19 cellular contexts compared by ENCODE assay signal in genomic region chr5:153629496-153629895, GRCh38.
A peak's percentile ranks its signal among the peaks of the same experiment; 100 is the strongest.
DNase-seq lines count a peak whose midpoint lies in the region; ATAC-seq, FAIRE-seq and TF ChIP-seq lines count a peak whose summit lies in the region.
"Had no signal": no experiment of that assay in that cellular context is flagged by ENCODE, and none has a peak within 500 bp of the region (broad histone marks: within the 10 kb centered on the region; RNA-seq: fewer than 3 reads in every experiment).

No MANE protein-coding gene starts in this region.

- no peak overlapping the region for H3K14ac ChIP-seq in mesenchymal stem cell (ENCODE audit: low read length in 2 of 2)

- H2BK120ac ChIP-seq in mesenchymal stem cell (ENCODE audit: low read depth, low read length) = peak overlapping the region; percentile 68

- H3K23ac ChIP-seq in mesenchymal stem cell (ENCODE audit: low read length in 2 of 2) = no peak overlapping the region

- H3K79me2 ChIP-seq in astrocyte (ENCODE audit: insufficient read depth, low read length) = no peaks in the 10 kb centered on the region

- H3K27me3 ChIP-seq in astrocyte (ENCODE audit: insufficient read depth, low read length) (no peaks in the 10 kb centered on the region), mesenchymal stem cell (ENCODE audit: control insufficient read depth in 1 of 2, insufficient read depth in 1 of 2, low read length in 2 of 2) (no peaks in the 10 kb centered on the region), upper lobe of right lung (no peaks in the 10 kb centered on the region)
- H3K27me3 ChIP-seq: dorsolateral prefrontal cortex, esophagus muscularis mucosa had no signal

- no peak overlapping the region for H2AK5ac ChIP-seq in mesenchymal stem cell (ENCODE audit: low read length, severe bottlenecking)

- H2AFZ ChIP-seq in astrocyte (ENCODE audit: low read depth, low read length) (peak overlapping the region; percentile 11), mesenchymal stem cell (ENCODE audit: low read depth, low read length) (no peak overlapping the region)

- no peak overlapping the region for H3K4me3 Mint-ChIP-seq in astrocyte (ENCODE audit: unreplicated experiment)
- H3K4me3 Mint-ChIP-seq in T-helper 17 cell = no peak overlapping the region
- H3K4me3 Mint-ChIP-seq: activated T-cell treated with anti-CD3 and anti-CD28 coated beads, Interleukin-2, amount 50 U/mL, for 72 hours; B cell; stimulated activated naive B cell treated with anti-CD40 and anti-IgM and Interleukin-4, amounts not matched to agents 10 μg/mL and 1 μg/mL and 100 μg/mL, for 72 hours; type B pancreatic cell had no signal

- H3K18ac ChIP-seq in mesenchymal stem cell (ENCODE audit: low read depth in 1 of 2, low read length in 2 of 2) = no peak overlapping the region

- H3K4me1 Mint-ChIP-seq in astrocyte (ENCODE audit: low read depth, unreplicated experiment) = peaks cover 14% of the 10 kb centered on the region
- H3K4me1 Mint-ChIP-seq in T-helper 17 cell = no peaks in the 10 kb centered on the region
- H3K4me1 Mint-ChIP-seq: B cell; stimulated activated naive B cell treated with anti-CD40 and anti-IgM and Interleukin-4, amounts not matched to agents 10 μg/mL and 1 μg/mL and 100 μg/mL, for 72 hours had no signal

- no peaks in the 10 kb centered on the region for H3K79me1 ChIP-seq in mesenchymal stem cell (replicated peaks; ENCODE audit: low read length, poor library complexity, severe bottlenecking)

- H3K9ac ChIP-seq in astrocyte (ENCODE audit: low read length) (no peak overlapping the region), mesenchymal stem cell (ENCODE audit: low read length) (peak overlapping the region; percentile 28)

- H3K27ac ChIP-seq in astrocyte (ENCODE audit: low read depth, low read length) = peak overlapping the region; percentile 4
- H3K27ac ChIP-seq in mesenchymal stem cell (ENCODE audit: low read length, poor library complexity, severe bottlenecking) = peak overlapping the region; percentile 77
- peak overlapping the region; percentile 42 for H3K27ac ChIP-seq in upper lobe of right lung
- H3K27ac ChIP-seq: 22Rv1, esophagus muscularis mucosa had no signal

- no peak overlapping the region for H3K27ac Mint-ChIP-seq in astrocyte (ENCODE audit: unreplicated experiment)
- no peak overlapping the region for H3K27ac Mint-ChIP-seq in T-helper 17 cell
- H3K27ac Mint-ChIP-seq: activated naive CD4-positive, alpha-beta T cell treated with anti-CD3 and anti-CD28 coated beads, Interleukin-2, amount 50 U/mL, for 72 hours; activated T-cell treated with anti-CD3 and anti-CD28 coated beads, Interleukin-2, amount 50 U/mL, for 72 hours; B cell; stimulated activated naive B cell treated with anti-CD40 and anti-IgM and Interleukin-4, amounts not matched to agents 10 μg/mL and 1 μg/mL and 100 μg/mL, for 72 hours; type B pancreatic cell had no signal

- no peaks in the 10 kb centered on the region for H3K27me3 Mint-ChIP-seq in astrocyte (ENCODE audit: low read depth, unreplicated experiment)
- H3K27me3 Mint-ChIP-seq in T-helper 17 cell = peaks cover 8% of the 10 kb centered on the region
- H3K27me3 Mint-ChIP-seq: B cell, type B pancreatic cell had no signal

- no peak overlapping the region for H2BK5ac ChIP-seq in mesenchymal stem cell (ENCODE audit: low read depth, low read length, poor library complexity, severe bottlenecking)

- no peak for FAIRE-seq in astrocyte (lab: Jason Lieb, UNC)

- peak; percentile 30 for DNase-seq in DMS53 (lab: John Stamatoyannopoulos, UW)
- DNase-seq in DMS53 treated with DMSO at 0.1 percent for 48 hours (lab: John Stamatoyannopoulos, UW; ENCODE audit: unreplicated experiment) = no peak
- DNase-seq in astrocyte (ENCODE audit: low read depth) = no peak
- peak; percentile 62 for DNase-seq in mesenchymal stem cell
- DNase-seq in upper lobe of right lung = no peak
- DNase-seq in T-helper 17 cell = no peak
- DNase-seq in KG1 (lab: John Stamatoyannopoulos, UW) = no peak
- DNase-seq: activated T-cell treated with anti-CD3 and anti-CD28 coated beads, Interleukin-2, amount 50 U/mL, for 72 hours; COR-L47; NCI-H1436; stimulated activated naive B cell treated with anti-CD40 and anti-IgM and Interleukin-4, amounts not matched to agents 10 μg/mL and 1 μg/mL and 100 μg/mL, for 72 hours; T-helper 9 cell had no signal

- intact Hi-C loops in upper lobe of right lung (cut with DNase I) = no loop called here

- H2BK15ac ChIP-seq in mesenchymal stem cell (ENCODE audit: low read depth, poor library complexity, severe bottlenecking) = no peak overlapping the region

- H3K4me2 ChIP-seq in astrocyte (ENCODE audit: low read length) (peak overlapping the region; percentile 35), mesenchymal stem cell (ENCODE audit: low read length, poor library complexity, severe bottlenecking) (no peak overlapping the region)

- peaks cover 28% of the 10 kb centered on the region for H3K4me1 ChIP-seq in astrocyte (ENCODE audit: insufficient read depth, low read length)
- peaks cover 4% of the 10 kb centered on the region for H3K4me1 ChIP-seq in mesenchymal stem cell (ENCODE audit: control insufficient read depth, insufficient read depth, low read depth, low read length)
- H3K4me1 ChIP-seq in upper lobe of right lung = peaks cover 14% of the 10 kb centered on the region

- ATAC-seq in upper lobe of right lung = no peak
- ATAC-seq in T-helper 17 cell = no peak
- no peak for ATAC-seq in HG03097 (IDR thresholded peaks at IDR 0.05; ENCODE audit: low FRiP score, unreplicated experiment)
- ATAC-seq: activated naive CD4-positive, alpha-beta T cell treated with anti-CD3 and anti-CD28 coated beads, Interleukin-2, amount 50 U/mL, for 72 hours; activated T-cell treated with anti-CD3 and anti-CD28 coated beads, Interleukin-2, amount 50 U/mL, for 72 hours; stimulated activated naive B cell treated with anti-CD40 and anti-IgM and Interleukin-4, amounts not matched to agents 10 μg/mL and 1 μg/mL and 100 μg/mL, for 72 hours had no signal

- TF ChIP-seq CTCF in astrocyte (IDR thresholded peaks at IDR 0.05; ENCODE audit: insufficient read depth, low read depth, low read length) (no peak), upper lobe of right lung (IDR thresholded peaks at IDR 0.05) (no peak)

- no peak overlapping the region for H3K4me3 ChIP-seq in astrocyte (ENCODE audit: insufficient read depth, low read depth, low read length)
- H3K4me3 ChIP-seq in mesenchymal stem cell (ENCODE audit: insufficient read depth in 1 of 2, low read depth in 1 of 2, low read length in 2 of 2) = no peak overlapping the region
- H3K4me3 ChIP-seq in upper lobe of right lung = no peak overlapping the region
- H3K4me3 ChIP-seq: dorsolateral prefrontal cortex, esophagus muscularis mucosa had no signal

- H3K4ac ChIP-seq in mesenchymal stem cell (ENCODE audit: low read depth in 1 of 2, low read length in 2 of 2) = peak overlapping the region; percentile 20 to 47

- H3K9me3 ChIP-seq in astrocyte (ENCODE audit: insufficient read depth, low read depth, low read length) = no peaks in the 10 kb centered on the region
- H3K9me3 ChIP-seq in mesenchymal stem cell (ENCODE audit: control insufficient read depth, low read length) = no peaks in the 10 kb centered on the region
- H3K9me3 ChIP-seq in upper lobe of right lung = no peaks in the 10 kb centered on the region
- no peaks in the 10 kb centered on the region for H3K9me3 ChIP-seq in T-helper 17 cell (ENCODE audit: control insufficient read depth, low read length, poor library complexity, severe bottlenecking)
- H3K9me3 ChIP-seq: esophagus muscularis mucosa had no signal

- H4K20me1 ChIP-seq in astrocyte (ENCODE audit: insufficient read depth, low read length) = no peaks in the 10 kb centered on the region

- 34% methylated on average over 3 of the region's 4 CpGs for WGBS in mesenchymal stem cell

- H3K36me3 ChIP-seq in astrocyte (ENCODE audit: insufficient read depth, low read length) (no peaks in the 10 kb centered on the region), mesenchymal stem cell (ENCODE audit: control insufficient read depth in 1 of 2, insufficient read depth in 2 of 2, low read depth in 1 of 2, low read length in 2 of 2) (no peaks in the 10 kb centered on the region), upper lobe of right lung (no peaks in the 10 kb centered on the region)
- H3K36me3 ChIP-seq: esophagus muscularis mucosa had no signal

- no peak overlapping the region for H4K8ac ChIP-seq in mesenchymal stem cell (ENCODE audit: low read length)

- H3K36me3 Mint-ChIP-seq in astrocyte (ENCODE audit: low read depth, unreplicated experiment) (no peaks in the 10 kb centered on the region), T-helper 17 cell (ENCODE audit: low read depth) (no peaks in the 10 kb centered on the region)
- H3K36me3 Mint-ChIP-seq: activated naive CD4-positive, alpha-beta T cell treated with anti-CD3 and anti-CD28 coated beads, Interleukin-2, amount 50 U/mL, for 72 hours; stimulated activated naive B cell treated with anti-CD40 and anti-IgM and Interleukin-4, amounts not matched to agents 10 μg/mL and 1 μg/mL and 100 μg/mL, for 72 hours; type B pancreatic cell had no signal

- no peak overlapping the region for H4K91ac ChIP-seq in mesenchymal stem cell (ENCODE audit: low read length)

- peak overlapping the region; percentile 9 to 74 for H2BK12ac ChIP-seq in mesenchymal stem cell (ENCODE audit: low read length in 2 of 2)

- no peaks in the 10 kb centered on the region for H3K9me3 Mint-ChIP-seq in astrocyte (ENCODE audit: unreplicated experiment)
- H3K9me3 Mint-ChIP-seq: activated naive CD4-positive, alpha-beta T cell treated with anti-CD3 and anti-CD28 coated beads, Interleukin-2, amount 50 U/mL, for 72 hours; activated T-cell treated with anti-CD3 and anti-CD28 coated beads, Interleukin-2, amount 50 U/mL, for 72 hours; stimulated activated naive B cell treated with anti-CD40 and anti-IgM and Interleukin-4, amounts not matched to agents 10 μg/mL and 1 μg/mL and 100 μg/mL, for 72 hours had no signal

Comparison
In these comparisons a context has a peak if more than half of its experiments do, and no peak if none do; other contexts are left out.
1. DNase-seq: peak in DMS53 (single experiment) and mesenchymal stem cell (single experiment); none in DMS53 treated with DMSO at 0.1 percent for 48 hours (single experiment), astrocyte (single experiment), upper lobe of right lung (single experiment), T-helper 17 cell (0 of 3) and KG1 (single experiment).
2. H3K27ac ChIP-seq: peak in every context shown above with its lines; median percentile 77 in mesenchymal stem cell; 42 in upper lobe of right lung; 4 in astrocyte.